Comparison of ENCODE assay signal across 10 cellular contexts in the genomic region with DNA sequence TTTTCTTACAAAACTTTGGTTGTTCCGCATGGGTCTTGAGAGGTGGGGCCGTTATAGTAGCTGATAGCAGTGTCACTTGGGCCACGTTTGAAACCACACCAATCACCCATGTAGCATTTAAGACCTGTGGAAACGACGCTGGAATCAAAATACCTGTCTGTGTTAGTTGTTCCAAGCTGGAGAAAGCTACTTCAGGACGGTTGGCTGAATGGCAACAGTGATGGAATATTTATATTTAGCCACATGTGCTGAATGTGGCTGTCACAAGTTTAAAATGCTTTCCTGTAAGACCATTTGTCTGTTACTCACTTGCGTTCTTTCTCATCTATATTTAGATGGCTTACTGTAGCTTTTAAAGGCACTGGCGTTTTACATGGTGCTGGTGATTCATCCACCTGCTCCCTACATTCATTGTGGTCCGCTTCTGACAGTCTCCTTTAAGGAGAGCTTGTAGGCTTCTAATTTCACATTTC. TPM values are rescaled to one million over a fixed set of nuclear protein-coding genes. Genes with fewer than 3 reads are reported as not detected.
DNase-seq lines count a peak whose midpoint lies in the region; ATAC-seq, FAIRE-seq and TF ChIP-seq lines count a peak whose summit lies in the region.
"Had no signal": no experiment of that assay in that cellular context is flagged by ENCODE, and none has a peak within 500 bp of the region (broad histone marks: within the 10 kb centered on the region; RNA-seq: fewer than 3 reads in every experiment).

No MANE protein-coding gene starts in this region.

- WGBS in sigmoid colon, 2 donors: 67 to 72% methylated on average over 9 of the region's 9 CpGs
- WGBS in ovary, 3 donors: 72 to 80% (median 76%) methylated on average over 9 of the region's 9 CpGs

- H3K4me3 Mint-ChIP-seq in activated CD8-positive, alpha-beta T cell treated with anti-CD3 and anti-CD28 coated beads for 36 hours: peak overlapping the region; percentile 89
- H3K4me3 Mint-ChIP-seq in glutamatergic neuron (ENCODE audit: unreplicated experiment): no peak overlapping the region

- peak; percentile 32 for ATAC-seq in activated CD8-positive, alpha-beta T cell treated with anti-CD3 and anti-CD28 coated beads for 36 hours

- peak overlapping the region; percentile 65 to 88 (median 80) for H3K27ac ChIP-seq in sigmoid colon
- H3K27ac ChIP-seq in ovary: no peak overlapping the region

- H3K4me3 ChIP-seq in HFF-Myc (replicated peaks; ENCODE audit: low read depth, low read length) (no peak overlapping the region), sigmoid colon (peak overlapping the region in 2 of 4 donors; percentile 62 to 74), ovary (no peak overlapping the region)

- no peak for TF ChIP-seq POLR2A in sigmoid colon (IDR thresholded peaks at IDR 0.05)
- TF ChIP-seq POLR2A in GM12891 (IDR thresholded peaks at IDR 0.05; ENCODE audit: low read depth, low read length): no peak
- no peak for TF ChIP-seq POLR2A in ovary (IDR thresholded peaks at IDR 0.05)

- CTCF ChIA-PET in activated CD8-positive, alpha-beta T cell treated with anti-CD3 and anti-CD28 coated beads for 36 hours (lab: Charles Lee): interaction anchor here (0.8 to 2.8 kb wide), 16 partner anchors 8 to 307 kb away, joined by 3 to 12 read pairs (median 4); a partner anchor contains a TSS

- POLR2A ChIA-PET in activated CD8-positive, alpha-beta T cell treated with anti-CD3 and anti-CD28 coated beads for 36 hours (lab: Charles Lee): interaction anchor here (1.1 to 2.1 kb wide), 8 partner anchors 9 to 172 kb away, joined by 3 to 13 read pairs (median 6); a partner anchor contains a TSS

- H3K9me3 Mint-ChIP-seq in activated CD8-positive, alpha-beta T cell treated with anti-CD3 and anti-CD28 coated beads for 36 hours: no peaks in the 10 kb centered on the region
- H3K9me3 Mint-ChIP-seq in glutamatergic neuron (ENCODE audit: unreplicated experiment): no peaks in the 10 kb centered on the region

- H3K36me3 Mint-ChIP-seq in activated CD8-positive, alpha-beta T cell treated with anti-CD3 and anti-CD28 coated beads for 36 hours (ENCODE audit: low read depth): peaks cover 5% of the 10 kb centered on the region
- H3K36me3 Mint-ChIP-seq in glutamatergic neuron (ENCODE audit: unreplicated experiment): no peaks in the 10 kb centered on the region

- H3K4me1 ChIP-seq in sigmoid colon (peaks cover 2 to 47% (median 30%) of the 10 kb centered on the region in 4 donors), ovary (ENCODE audit: insufficient read depth) (peaks cover 6% of the 10 kb centered on the region)

- DNase-seq in HFF-Myc (ENCODE audit: extremely low read depth, low read depth) (peak; percentile 39), fibroblast of peridontal ligament (ENCODE audit: extremely low read depth) (peak; percentile 55), sigmoid colon (no peak), GM12891 (ENCODE audit: insufficient read length, low spot score) (no peak), ovary (no peak), glutamatergic neuron (no peak), DMS79 (lab: John Stamatoyannopoulos, UW) (no peak)
- no peak for DNase-seq in activated CD8-positive, alpha-beta T cell treated with anti-CD3 and anti-CD28 coated beads for 36 hours
- DNase-seq: stimulated activated CD4-positive, alpha-beta T cell treated with anti-CD3 and anti-CD28 coated beads, Interleukin-2, amount 100 ng/mL, for 48 hours had no signal

- TF ChIP-seq EP300 in sigmoid colon (IDR thresholded peaks at IDR 0.05) (peak in 3 of 4 donors; percentile 42 to 96 (median 74)), ovary (IDR thresholded peaks at IDR 0.05) (no peak)

- H3K27me3 ChIP-seq in sigmoid colon (no peaks in the 10 kb centered on the region), ovary (no peaks in the 10 kb centered on the region)

- H3K9me3 ChIP-seq in sigmoid colon (no peaks in the 10 kb centered on the region), ovary (no peaks in the 10 kb centered on the region)

- H3K4me1 Mint-ChIP-seq in activated CD8-positive, alpha-beta T cell treated with anti-CD3 and anti-CD28 coated beads for 36 hours (ENCODE audit: low read depth): peaks cover 29% of the 10 kb centered on the region
- H3K4me1 Mint-ChIP-seq in glutamatergic neuron (ENCODE audit: low read depth, unreplicated experiment): no peaks in the 10 kb centered on the region

- no peak for FAIRE-seq in GM12891 (lab: Jason Lieb, UNC)
- FAIRE-seq: endometrium had no signal

- H3K36me3 ChIP-seq in sigmoid colon: peaks cover 0 to 5% (median 0%) of the 10 kb centered on the region in 4 donors
- H3K36me3 ChIP-seq in ovary: no peaks in the 10 kb centered on the region

- intact Hi-C loops in activated CD8-positive, alpha-beta T cell treated with anti-CD3 and anti-CD28 coated beads for 36 hours (cut with micrococcal nuclease): no loop called here
- intact Hi-C loops in sigmoid colon (cut with DNase I) (loop anchor here (2.0 kb wide), 1 partner anchor 33 kb away; a partner anchor contains a TSS), ovary (cut with DNase I) (no loop called here)

- peak overlapping the region; percentile 91 for H3K27ac Mint-ChIP-seq in activated CD8-positive, alpha-beta T cell treated with anti-CD3 and anti-CD28 coated beads for 36 hours
- no peak overlapping the region for H3K27ac Mint-ChIP-seq in glutamatergic neuron (ENCODE audit: unreplicated experiment)

- TF ChIP-seq CTCF in HFF-Myc (IDR thresholded peaks at IDR 0.05; ENCODE audit: low read depth, low read length, missing control alignments) (no peak), sigmoid colon (IDR thresholded peaks at IDR 0.05) (no peak), ovary (IDR thresholded peaks at IDR 0.05) (no peak), glutamatergic neuron (IDR thresholded peaks at IDR 0.05; ENCODE audit: partially characterized antibody, unreplicated experiment) (no peak)
- TF ChIP-seq CTCF in activated CD8-positive, alpha-beta T cell treated with anti-CD3 and anti-CD28 coated beads for 36 hours (IDR thresholded peaks at IDR 0.05): no peak

- no peaks in the 10 kb centered on the region for H3K27me3 Mint-ChIP-seq in activated CD8-positive, alpha-beta T cell treated with anti-CD3 and anti-CD28 coated beads for 36 hours
- peaks cover 5% of the 10 kb centered on the region for H3K27me3 Mint-ChIP-seq in glutamatergic neuron (ENCODE audit: unreplicated experiment)

TF ChIP-seq in GM12891, 5 proteins besides CTCF, POLR2A, EP300 and RAD21:
- TF ChIP-seq TAF1 (IDR thresholded peaks at IDR 0.05; ENCODE audit: low read depth, low read length): no peak

RNA-seq across cellular contexts. Expression of a gene that starts 1.4 kb away (rescaled TPM):
- 10 to 100 TPM; 38.1 to 38.8 TPM for total RNA-seq in activated CD8-positive, alpha-beta T cell treated with anti-CD3 and anti-CD28 coated beads for 36 hours
- total RNA-seq in sigmoid colon: 10 to 100 TPM in 3 of 4 donors, 1 to 10 TPM in 1; 7.4 to 17.8 (median 11.4) TPM
- 10 to 100 TPM; 16.8 to 26.1 (median 21.8) TPM for polyA plus RNA-seq in sigmoid colon
- polyA plus RNA-seq in GM12891 (2012; ENCODE audit: low read depth, missing spikeins): 2.6 TPM
- 10 to 100 TPM in 4 of 7 donors, 1 to 10 TPM in 3; 4.9 to 18.0 (median 12.2) TPM for total RNA-seq in ovary
- 10 to 100 TPM in 1 of 2 donors, 1 to 10 TPM in 1; 7.3 to 23.7 TPM for polyA plus RNA-seq in ovary
- 2.4 TPM for total RNA-seq in glutamatergic neuron (ENCODE audit: unreplicated experiment)

RNA-seq across cellular contexts. Expression of a gene that starts 31.4 kb away (rescaled TPM):
- under 1 TPM in 1 of 2 experiments, not detected in 1; 0.18 TPM for total RNA-seq in activated CD8-positive, alpha-beta T cell treated with anti-CD3 and anti-CD28 coated beads for 36 hours
- total RNA-seq in sigmoid colon (1 to 10 TPM; 1.3 to 3.9 (median 2.2) TPM), ovary (1 to 10 TPM in 1 of 7 donors, under 1 TPM in 4, not detected in 2; 0.15 to 2.2 (median 0.57) TPM), glutamatergic neuron (ENCODE audit: unreplicated experiment) (not detected)
- polyA plus RNA-seq in sigmoid colon (under 1 TPM; 0.23 to 0.60 (median 0.51) TPM), ovary (under 1 TPM; 0.30 to 0.45 TPM)
- 0.04 TPM for polyA plus RNA-seq in GM12891 (2012; ENCODE audit: low read depth, missing spikeins)

RNA-seq across cellular contexts. Expression of a gene that starts 33.6 kb away (rescaled TPM):
- total RNA-seq in activated CD8-positive, alpha-beta T cell treated with anti-CD3 and anti-CD28 coated beads for 36 hours: 10 to 100 TPM; 63.0 to 64.5 TPM
- total RNA-seq in sigmoid colon: 10 to 100 TPM; 43.2 to 58.2 (median 52.0) TPM
- 10 to 100 TPM; 50.4 to 81.1 (median 63.3) TPM for polyA plus RNA-seq in sigmoid colon
- polyA plus RNA-seq in GM12891 (2012; ENCODE audit: low read depth, missing spikeins): 68.3 TPM
- total RNA-seq in ovary: 10 to 100 TPM; 38.1 to 52.3 (median 43.5) TPM
- polyA plus RNA-seq in ovary: 10 to 100 TPM; 51.3 to 63.5 TPM
- 43.9 TPM for total RNA-seq in glutamatergic neuron (ENCODE audit: unreplicated experiment)

Comparison
In these comparisons a context has a peak if more than half of its experiments do, and no peak if none do; other contexts are left out.
1. DNase-seq: peak in HFF-Myc (single experiment) and fibroblast of peridontal ligament (single experiment); none in activated CD8-positive, alpha-beta T cell treated with anti-CD3 and anti-CD28 coated beads for 36 hours (single experiment), sigmoid colon (single experiment), GM12891 (single experiment), ovary (0 of 5), glutamatergic neuron (single experiment) and DMS79 (single experiment).
2. H3K27ac ChIP-seq: peak in sigmoid colon (4 of 4); none in ovary (0 of 2).